Comparison of ENCODE assay signal across 27 cellular contexts in genomic region chr14:61742383-61742782, GRCh38.
"Had no signal": no experiment of that assay in that cellular context is flagged by ENCODE, and none has a peak within 500 bp of the region (broad histone marks: within the 10 kb centered on the region; RNA-seq: fewer than 3 reads in every experiment).

No MANE protein-coding gene starts in this region.

- ATAC-seq: activated CD8-positive, alpha-beta memory T cell treated with anti-CD3 and anti-CD28 coated beads, Interleukin-2, amount 10 ng/mL, durations not matched to agents 7 days and 5 days; activated CD8-positive, alpha-beta T cell treated with anti-CD3 and anti-CD28 coated beads for 36 hours; left lung; naive thymus-derived CD8-positive, alpha-beta T cell; upper lobe of right lung had no signal

- DNase-seq: activated CD4-positive, alpha-beta T cell treated with anti-CD3 and anti-CD28 coated beads, Interleukin-2, amount 10 ng/mL, durations not matched to agents 7 days and 5 days; activated CD4-positive, CD25-positive, alpha-beta regulatory T cell treated with anti-CD3 and anti-CD28 coated beads, Interleukin-2, amount 50 U/mL, for 72 hours; activated CD8-positive, alpha-beta memory T cell treated with anti-CD3 and anti-CD28 coated beads, Interleukin-2, amount 10 ng/mL, durations not matched to agents 7 days and 5 days; activated CD8-positive, alpha-beta T cell treated with anti-CD3 and anti-CD28 coated beads for 36 hours; activated naive CD4-positive, alpha-beta T cell treated with Interleukin-2 at 50 U/mL for 16 hours; aorta; central memory CD4-positive, alpha-beta T cell; effector memory CD4-positive, alpha-beta T cell; foreskin melanocyte; left lung; naive thymus-derived CD8-positive, alpha-beta T cell; retina; stimulated activated CD4-positive, alpha-beta T cell treated with anti-CD3 and anti-CD28 coated beads, Interleukin-2, amount 100 ng/mL, for 48 hours; stimulated activated naive CD4-positive, alpha-beta T cell treated with Interleukin-2 at 50 U/mL for 16 hours; substantia nigra; T-helper 1 cell; thyroid gland; upper lobe of right lung; WERI-Rb-1 had no signal

- H3K4me2 ChIP-seq: neural progenitor cell had no signal

- H3K27ac ChIP-seq: left lung, neural progenitor cell, thyroid gland, upper lobe of right lung, WERI-Rb-1 had no signal

- H2AFZ ChIP-seq: neural progenitor cell had no signal

- H3K27ac Mint-ChIP-seq: activated CD4-positive, alpha-beta T cell treated with anti-CD3 and anti-CD28 coated beads, Interleukin-2, amount 10 ng/mL, durations not matched to agents 7 days and 5 days; activated CD8-positive, alpha-beta memory T cell treated with anti-CD3 and anti-CD28 coated beads, Interleukin-2, amount 10 ng/mL, durations not matched to agents 7 days and 5 days; activated CD8-positive, alpha-beta T cell treated with anti-CD3 and anti-CD28 coated beads for 36 hours; activated T-helper 2 cell treated with anti-CD3 and anti-CD28 coated beads, Interferon-gamma antibody, Interleukin-2, Interleukin-4, amounts not matched to agents 10 μg/mL and 5 μg/mL and 100 μg/mL, durations not matched to agents 14 hours and 24 hours and 36 hours; brain; neural progenitor cell; progenitor cell of endocrine pancreas had no signal

- FAIRE-seq: colon, kidney, TTC549 had no signal

- H3K9me3 Mint-ChIP-seq: activated CD4-positive, alpha-beta T cell treated with anti-CD3 and anti-CD28 coated beads, Interleukin-2, amount 10 ng/mL, durations not matched to agents 7 days and 5 days; activated CD8-positive, alpha-beta T cell treated with anti-CD3 and anti-CD28 coated beads for 36 hours; activated T-helper 2 cell treated with anti-CD3 and anti-CD28 coated beads, Interferon-gamma antibody, Interleukin-2, Interleukin-4, amounts not matched to agents 10 μg/mL and 5 μg/mL and 100 μg/mL, durations not matched to agents 14 hours and 24 hours and 36 hours; brain; naive thymus-derived CD8-positive, alpha-beta T cell; neural progenitor cell had no signal

- H3K4me1 ChIP-seq: neural progenitor cell, upper lobe of right lung had no signal

- H3K27me3 ChIP-seq: left lung, neural progenitor cell, thyroid gland, upper lobe of right lung had no signal

- H3K4me3 ChIP-seq: left lung, lung, neural progenitor cell, thyroid gland, upper lobe of right lung had no signal

- H3K27me3 Mint-ChIP-seq: activated CD4-positive, alpha-beta T cell treated with anti-CD3 and anti-CD28 coated beads, Interleukin-2, amount 10 ng/mL, durations not matched to agents 7 days and 5 days; activated CD8-positive, alpha-beta memory T cell treated with anti-CD3 and anti-CD28 coated beads, Interleukin-2, amount 10 ng/mL, durations not matched to agents 7 days and 5 days; activated CD8-positive, alpha-beta T cell treated with anti-CD3 and anti-CD28 coated beads for 36 hours; brain; naive thymus-derived CD8-positive, alpha-beta T cell; progenitor cell of endocrine pancreas had no signal

- H3K4me3 Mint-ChIP-seq: activated CD4-positive, alpha-beta T cell treated with anti-CD3 and anti-CD28 coated beads, Interleukin-2, amount 10 ng/mL, durations not matched to agents 7 days and 5 days; activated CD8-positive, alpha-beta memory T cell treated with anti-CD3 and anti-CD28 coated beads, Interleukin-2, amount 10 ng/mL, durations not matched to agents 7 days and 5 days; activated CD8-positive, alpha-beta T cell treated with anti-CD3 and anti-CD28 coated beads for 36 hours; brain; naive thymus-derived CD8-positive, alpha-beta T cell; neural progenitor cell had no signal

- H3K9me3 ChIP-seq: left lung, thyroid gland, upper lobe of right lung had no signal

- H3K4me1 Mint-ChIP-seq: naive thymus-derived CD8-positive, alpha-beta T cell; neural progenitor cell had no signal
